ENCODE assay signal across 14 cellular contexts in genomic region chr11:44661311-44661717, GRCh38.
"Had no signal": no experiment of that assay in that cellular context is flagged by ENCODE, and none has a peak within 500 bp of the region (broad histone marks: within the 10 kb centered on the region; RNA-seq: fewer than 3 reads in every experiment).

No MANE protein-coding gene starts in this region.

- H3K4me1 ChIP-seq: neural progenitor cell, parathyroid adenoma had no signal

- H3K36me3 ChIP-seq: neural progenitor cell had no signal

- H3K9ac ChIP-seq: neural progenitor cell, parathyroid adenoma had no signal

- H3K27me3 ChIP-seq: neural progenitor cell had no signal

- ATAC-seq: stimulated activated naive CD8-positive, alpha-beta T cell treated with anti-CD3 and anti-CD28 coated beads, Interleukin-15, Interleukin-2, amounts not matched to agents 100 U/mL and 50 U/mL, for 24 hours had no signal

- DNase-seq: activated CD4-positive, alpha-beta T cell treated with anti-CD3 and anti-CD28 coated beads, Interleukin-2, amount 50 U/mL, for 1 hour; activated naive CD4-positive, alpha-beta T cell treated with anti-CD3 and anti-CD28 coated beads, Interleukin-2, amount 10 ng/mL, durations not matched to agents 7 days and 5 days; activated T-cell treated with anti-CD3 and anti-CD28 coated beads, Interleukin-2, amount 50 U/mL, for 1 hour; dorsolateral prefrontal cortex; foreskin fibroblast; hypothalamus; kidney; stimulated activated CD4-positive, alpha-beta T cell treated with anti-CD3 and anti-CD28 coated beads, Interleukin-15, amount 100 ng/mL, for 24 hours; stimulated activated CD4-positive, alpha-beta T cell treated with anti-CD3 and anti-CD28 coated beads, Interleukin-4, amount 100 ng/mL, for 1 hour; stimulated activated naive CD8-positive, alpha-beta T cell treated with anti-CD3 and anti-CD28 coated beads, Interleukin-15, Interleukin-2, amounts not matched to agents 100 U/mL and 50 U/mL, for 24 hours; trophoblast cell had no signal

- H3K4me3 Mint-ChIP-seq: activated naive CD4-positive, alpha-beta T cell treated with anti-CD3 and anti-CD28 coated beads, Interleukin-2, amount 10 ng/mL, durations not matched to agents 7 days and 5 days; neural progenitor cell; T-helper 2 cell treated with Interferon-gamma antibody and Interleukin-4, amounts not matched to agents 5 μg/mL and 100 μg/mL, for 36 hours had no signal

- H3K79me2 ChIP-seq: parathyroid adenoma had no signal

- H3K4me2 ChIP-seq: neural progenitor cell had no signal

- H3K27ac Mint-ChIP-seq: activated naive CD4-positive, alpha-beta T cell treated with anti-CD3 and anti-CD28 coated beads, Interleukin-2, amount 10 ng/mL, durations not matched to agents 7 days and 5 days had no signal

- H3K27ac ChIP-seq: dorsolateral prefrontal cortex, neural progenitor cell, parathyroid adenoma had no signal

- H3K4me3 ChIP-seq: dorsolateral prefrontal cortex, neural progenitor cell had no signal

- H2AFZ ChIP-seq: neural progenitor cell, parathyroid adenoma had no signal
